ENCODE assay signal across 34 cellular contexts in the genomic region with DNA sequence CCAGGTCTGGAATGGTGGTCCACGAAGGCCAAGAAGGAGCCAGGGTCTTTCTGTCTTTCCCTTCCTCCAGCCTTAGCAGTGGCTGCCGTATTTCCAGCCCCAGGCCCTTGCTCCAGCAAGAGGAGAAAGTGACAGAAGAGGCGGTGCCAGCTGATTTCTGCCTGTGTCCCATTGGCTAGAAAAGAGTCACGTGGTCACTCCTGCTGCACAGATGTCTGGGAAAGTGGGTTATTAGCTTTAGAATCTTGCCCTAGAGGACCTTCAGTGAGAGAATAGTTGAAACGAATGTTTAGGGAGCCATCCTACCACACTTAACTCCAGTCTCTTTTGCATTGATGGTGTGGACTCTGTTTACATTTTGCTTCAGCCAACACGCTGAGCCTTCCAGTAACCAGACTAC.
"Had no signal": no experiment of that assay in that cellular context is flagged by ENCODE, and none has a peak within 500 bp of the region (broad histone marks: within the 10 kb centered on the region; RNA-seq: fewer than 3 reads in every experiment).

No MANE protein-coding gene starts in this region.

- H3K4me1 ChIP-seq: adrenal gland, ascending aorta, gastrocnemius medialis, prostate gland, sigmoid colon, thyroid gland, upper lobe of left lung, vagina had no signal

- DNase-seq: activated CD4-positive, alpha-beta memory T cell treated with anti-CD3 and anti-CD28 coated beads for 36 hours; activated CD4-positive, alpha-beta T cell treated with anti-CD3 and anti-CD28 coated beads, Interleukin-2, amount 10 ng/mL, durations not matched to agents 24 days and 14 days; activated CD4-positive, CD25-positive, alpha-beta regulatory T cell treated with anti-CD3 and anti-CD28 coated beads, Interleukin-2, amount 50 U/mL, for 72 hours; activated CD8-positive, alpha-beta memory T cell treated with anti-CD3 and anti-CD28 coated beads, Interleukin-2, amount 50 U/mL, for 4 hours; activated effector memory CD4-positive, alpha-beta T cell treated with anti-CD3 and anti-CD28 coated beads, Interleukin-2, amount 50 U/mL, for 16 hours; activated naive CD4-positive, alpha-beta T cell treated with anti-CD3 and anti-CD28 coated beads for 36 hours; activated naive CD8-positive, alpha-beta T cell treated with anti-CD3 and anti-CD28 coated beads for 36 hours; activated T-cell treated with anti-CD3 and anti-CD28 coated beads, Interleukin-2, amount 50 U/mL, for 1 hour; adrenal gland; brain microvascular endothelial cell; dorsolateral prefrontal cortex; effector memory CD4-positive, alpha-beta T cell; gastrocnemius medialis; glutamatergic neuron; left cardiac atrium; left ventricle myocardium superior; retina; sigmoid colon; small intestine; stimulated activated CD4-positive, alpha-beta T cell treated with anti-CD3 and anti-CD28 coated beads, Interleukin-4, amount 100 ng/mL, for 4 hours; stimulated activated CD8-positive, alpha-beta memory T cell treated with anti-CD3 and anti-CD28 coated beads, Interleukin-4, amount 100 ng/mL, for 48 hours; stimulated activated naive CD8-positive, alpha-beta T cell treated with anti-CD3 and anti-CD28 coated beads, Interleukin-15, amount 100 ng/mL, for 72 hours; substantia nigra; thyroid gland; upper lobe of left lung had no signal

- H3K27ac Mint-ChIP-seq: activated CD4-positive, alpha-beta memory T cell treated with anti-CD3 and anti-CD28 coated beads for 36 hours; activated CD4-positive, alpha-beta T cell treated with anti-CD3 and anti-CD28 coated beads, Interleukin-2, amount 10 ng/mL, durations not matched to agents 24 days and 14 days; activated naive CD4-positive, alpha-beta T cell treated with anti-CD3 and anti-CD28 coated beads for 36 hours; activated naive CD8-positive, alpha-beta T cell treated with anti-CD3 and anti-CD28 coated beads for 36 hours; activated T-helper 1 cell treated with anti-CD3 and anti-CD28 coated beads, Interleukin-12 subunit alpha, Interleukin-12 subunit beta, Interleukin-2, Interleukin-4 antibody, amounts not matched to agents 30 ng/mL and 10 ng/mL and 1 ng/mL, durations not matched to agents 14 hours and 24 hours and 36 hours; nephron; stimulated activated memory B cell treated with anti-CD40 and anti-IgM and Interleukin-4, amounts not matched to agents 10 μg/mL and 1 μg/mL and 100 μg/mL, for 72 hours; stimulated activated naive CD8-positive, alpha-beta T cell treated with anti-CD3 and anti-CD28 coated beads, Interleukin-15, amount 100 ng/mL, for 72 hours had no signal

- H3K27ac ChIP-seq: adrenal gland, ascending aorta, brain microvascular endothelial cell, coronary artery, dorsolateral prefrontal cortex, gastrocnemius medialis, neutrophil, prostate gland, sigmoid colon, thyroid gland, upper lobe of left lung, vagina, VCaP had no signal

- H3K36me3 ChIP-seq: adrenal gland, ascending aorta, brain microvascular endothelial cell, gastrocnemius medialis, neutrophil, prostate gland, sigmoid colon, thyroid gland, upper lobe of left lung, vagina had no signal

- ATAC-seq: gastrocnemius medialis; left cardiac atrium; left ventricle myocardium superior; stimulated activated memory B cell treated with anti-CD40 and anti-IgM and Interleukin-4, amounts not matched to agents 10 μg/mL and 1 μg/mL and 100 μg/mL, for 72 hours; stimulated activated naive CD8-positive, alpha-beta T cell treated with anti-CD3 and anti-CD28 coated beads, Interleukin-15, amount 100 ng/mL, for 72 hours had no signal

- H3K4me3 ChIP-seq: adrenal gland, ascending aorta, coronary artery, dorsolateral prefrontal cortex, gastrocnemius medialis, prostate gland, sigmoid colon, thyroid gland, upper lobe of left lung, vagina had no signal

- H3K9me3 ChIP-seq: adrenal gland, ascending aorta, gastrocnemius medialis, neutrophil, prostate gland, sigmoid colon, thyroid gland, upper lobe of left lung, vagina had no signal

- H3K4me3 Mint-ChIP-seq: activated CD4-positive, alpha-beta memory T cell treated with anti-CD3 and anti-CD28 coated beads for 36 hours; activated CD4-positive, alpha-beta T cell treated with anti-CD3 and anti-CD28 coated beads, Interleukin-2, amount 10 ng/mL, durations not matched to agents 24 days and 14 days; activated naive CD4-positive, alpha-beta T cell treated with anti-CD3 and anti-CD28 coated beads for 36 hours; activated naive CD8-positive, alpha-beta T cell treated with anti-CD3 and anti-CD28 coated beads for 36 hours; activated T-helper 1 cell treated with anti-CD3 and anti-CD28 coated beads, Interleukin-12 subunit alpha, Interleukin-12 subunit beta, Interleukin-2, Interleukin-4 antibody, amounts not matched to agents 30 ng/mL and 10 ng/mL and 1 ng/mL, durations not matched to agents 14 hours and 24 hours and 36 hours; nephron; stimulated activated memory B cell treated with anti-CD40 and anti-IgM and Interleukin-4, amounts not matched to agents 10 μg/mL and 1 μg/mL and 100 μg/mL, for 72 hours; stimulated activated naive CD8-positive, alpha-beta T cell treated with anti-CD3 and anti-CD28 coated beads, Interleukin-15, amount 100 ng/mL, for 72 hours had no signal

- H3K27me3 Mint-ChIP-seq: activated CD4-positive, alpha-beta memory T cell treated with anti-CD3 and anti-CD28 coated beads for 36 hours; activated CD4-positive, alpha-beta T cell treated with anti-CD3 and anti-CD28 coated beads, Interleukin-2, amount 10 ng/mL, durations not matched to agents 24 days and 14 days; activated naive CD8-positive, alpha-beta T cell treated with anti-CD3 and anti-CD28 coated beads for 36 hours; stimulated activated memory B cell treated with anti-CD40 and anti-IgM and Interleukin-4, amounts not matched to agents 10 μg/mL and 1 μg/mL and 100 μg/mL, for 72 hours; stimulated activated naive CD8-positive, alpha-beta T cell treated with anti-CD3 and anti-CD28 coated beads, Interleukin-15, amount 100 ng/mL, for 72 hours had no signal

- H3K36me3 Mint-ChIP-seq: activated CD4-positive, alpha-beta memory T cell treated with anti-CD3 and anti-CD28 coated beads for 36 hours; activated naive CD8-positive, alpha-beta T cell treated with anti-CD3 and anti-CD28 coated beads for 36 hours; stimulated activated memory B cell treated with anti-CD40 and anti-IgM and Interleukin-4, amounts not matched to agents 10 μg/mL and 1 μg/mL and 100 μg/mL, for 72 hours had no signal

- H3K9me3 Mint-ChIP-seq: activated CD4-positive, alpha-beta memory T cell treated with anti-CD3 and anti-CD28 coated beads for 36 hours; activated CD4-positive, alpha-beta T cell treated with anti-CD3 and anti-CD28 coated beads, Interleukin-2, amount 10 ng/mL, durations not matched to agents 24 days and 14 days; activated naive CD4-positive, alpha-beta T cell treated with anti-CD3 and anti-CD28 coated beads for 36 hours; activated naive CD8-positive, alpha-beta T cell treated with anti-CD3 and anti-CD28 coated beads for 36 hours; activated T-helper 1 cell treated with anti-CD3 and anti-CD28 coated beads, Interleukin-12 subunit alpha, Interleukin-12 subunit beta, Interleukin-2, Interleukin-4 antibody, amounts not matched to agents 30 ng/mL and 10 ng/mL and 1 ng/mL, durations not matched to agents 14 hours and 24 hours and 36 hours; stimulated activated memory B cell treated with anti-CD40 and anti-IgM and Interleukin-4, amounts not matched to agents 10 μg/mL and 1 μg/mL and 100 μg/mL, for 72 hours; stimulated activated naive CD8-positive, alpha-beta T cell treated with anti-CD3 and anti-CD28 coated beads, Interleukin-15, amount 100 ng/mL, for 72 hours had no signal

- H3K27me3 ChIP-seq: adrenal gland, ascending aorta, brain microvascular endothelial cell, gastrocnemius medialis, neutrophil, sigmoid colon, thyroid gland, upper lobe of left lung, vagina had no signal

- H3K4me1 Mint-ChIP-seq: stimulated activated memory B cell treated with anti-CD40 and anti-IgM and Interleukin-4, amounts not matched to agents 10 μg/mL and 1 μg/mL and 100 μg/mL, for 72 hours had no signal
